ENCODE assay signal across 20 cellular contexts in the genomic region with DNA sequence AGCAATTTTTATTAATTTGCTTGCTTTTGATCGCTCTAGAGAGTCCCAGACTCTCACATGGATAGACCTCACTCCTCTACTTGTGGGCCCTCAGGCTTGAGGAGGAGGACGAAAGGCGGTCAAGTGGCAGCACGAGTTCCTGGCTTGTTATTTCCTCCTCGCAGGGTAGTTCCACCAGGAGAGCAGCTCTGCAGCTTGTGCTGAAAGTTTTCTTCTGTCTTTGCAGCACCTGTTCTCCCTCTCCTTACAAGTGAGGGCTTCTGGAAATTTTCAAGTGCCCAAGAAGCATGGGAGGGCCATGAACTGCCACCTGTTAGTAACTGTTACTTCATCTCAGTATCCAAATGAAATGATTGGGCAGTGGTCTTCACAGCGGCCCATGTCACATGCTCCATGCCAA. TPM values are rescaled to one million over a fixed set of nuclear protein-coding genes. Genes with fewer than 3 reads are reported as not detected.
"Had no signal": no experiment of that assay in that cellular context is flagged by ENCODE, and none has a peak within 500 bp of the region (broad histone marks: within the 10 kb centered on the region; RNA-seq: fewer than 3 reads in every experiment).

No MANE protein-coding gene starts in this region.

- H3K9me3 ChIP-seq: heart right ventricle, psoas muscle, testis, transverse colon, uterus had no signal

- H3K36me3 ChIP-seq: heart right ventricle, transverse colon, uterus had no signal

- DNase-seq: caudate nucleus; effector CD4-positive, alpha-beta T cell; heart right ventricle; hypothalamus; kidney glomerular epithelial cell; mesenchymal stem cell; midbrain; naive thymus-derived CD4-positive, alpha-beta T cell; nephron progenitor cell; psoas muscle; small intestine; stimulated activated CD4-positive, alpha-beta T cell treated with anti-CD3 and anti-CD28 coated beads, Interleukin-12 subunit alpha, Interleukin-12 subunit beta, amount 100 ng/mL, for 4 hours; stimulated activated naive CD8-positive, alpha-beta T cell treated with anti-CD3 and anti-CD28 coated beads, Interleukin-15, Interleukin-2, amounts not matched to agents 100 U/mL and 50 U/mL, for 24 hours; testis; transverse colon; uterus had no signal

- H3K36me3 Mint-ChIP-seq: naive thymus-derived CD4-positive, alpha-beta T cell had no signal

- H3K4me1 Mint-ChIP-seq: naive thymus-derived CD4-positive, alpha-beta T cell; nephron progenitor cell had no signal

- H3K27me3 ChIP-seq: heart right ventricle, testis, transverse colon, uterus had no signal

- H3K9me3 Mint-ChIP-seq: naive thymus-derived CD4-positive, alpha-beta T cell; nephron progenitor cell had no signal

- H3K4me3 ChIP-seq: coronary artery, heart right ventricle, psoas muscle, testis, transverse colon, uterus had no signal

- H3K27ac Mint-ChIP-seq: naive thymus-derived CD4-positive, alpha-beta T cell; nephron progenitor cell had no signal

- H3K4me3 Mint-ChIP-seq: naive thymus-derived CD4-positive, alpha-beta T cell; nephron progenitor cell had no signal

- ATAC-seq: naive thymus-derived CD4-positive, alpha-beta T cell; psoas muscle; sciatic nerve; stimulated activated naive CD8-positive, alpha-beta T cell treated with anti-CD3 and anti-CD28 coated beads, Interleukin-15, Interleukin-2, amounts not matched to agents 100 U/mL and 50 U/mL, for 24 hours had no signal

- H3K27ac ChIP-seq: psoas muscle, testis, uterus had no signal

- H3K4me1 ChIP-seq: psoas muscle, testis, uterus had no signal

- FAIRE-seq: frontal cortex, islet of Langerhans, small intestine had no signal

RNA-seq across cellular contexts. Expression of gene ABI3BP, which starts 22.7 kb away (rescaled TPM):
- total RNA-seq: naive thymus-derived CD4-positive, alpha-beta T cell had no signal
- polyA plus RNA-seq: naive thymus-derived CD4-positive, alpha-beta T cell had no signal
